8 cellular contexts compared by ENCODE assay signal in genomic region chr19:39409886-39410619, GRCh38. TPM values are rescaled to one million over a fixed set of nuclear protein-coding genes. Genes with fewer than 3 reads are reported as not detected.
DNase-seq lines count a peak whose midpoint lies in the region; TF ChIP-seq lines count a peak whose summit lies in the region.

No MANE protein-coding gene starts in this region.

- no peaks in the 10 kb centered on the region for H3K9me3 ChIP-seq in mucosa of rectum (ENCODE audit: control insufficient read depth in 2 of 2, low read length in 2 of 2)
- H3K9me3 ChIP-seq in suprapubic skin: no peaks in the 10 kb centered on the region

- H3K4me1 ChIP-seq in mucosa of rectum (ENCODE audit: control insufficient read depth in 2 of 2, insufficient read depth in 2 of 2, low read length in 2 of 2) (peaks cover 36 to 42% of the 10 kb centered on the region in 2 donors), suprapubic skin (peaks cover 55% of the 10 kb centered on the region)

- peak; percentile 28 for TF ChIP-seq POLR2A in suprapubic skin (IDR thresholded peaks at IDR 0.05)

- H3K27me3 ChIP-seq in mucosa of rectum (ENCODE audit: control insufficient read depth in 2 of 2, insufficient read depth in 2 of 2, low read length in 2 of 2) (peaks cover 2 to 7% of the 10 kb centered on the region in 2 donors), suprapubic skin (no peaks in the 10 kb centered on the region)

- H3K4me3 ChIP-seq in epithelial cell of esophagus (ENCODE audit: low read length) (peak overlapping the region; percentile 41), mucosa of rectum (ENCODE audit: low read length in 2 of 2) (peak overlapping the region; percentile 73 to 83), suprapubic skin (peak overlapping the region; percentile 93)

- no peak for TF ChIP-seq EP300 in suprapubic skin (IDR thresholded peaks at IDR 0.05)

- H3K36me3 ChIP-seq in mucosa of rectum (ENCODE audit: control insufficient read depth in 2 of 2, insufficient read depth in 2 of 2, low read length in 2 of 2) (peaks cover 12 to 18% of the 10 kb centered on the region in 2 donors), suprapubic skin (peaks cover 22% of the 10 kb centered on the region)

- peak overlapping the region; percentile 98 for H3K9ac ChIP-seq in mucosa of rectum (ENCODE audit: low read depth in 1 of 2, low read length in 2 of 2)

- DNase-seq in NCI-H510A (lab: John Stamatoyannopoulos, UW) (peak; percentile 22), NCI-H510A treated with DMSO at 0.1 percent for 48 hours (lab: John Stamatoyannopoulos, UW) (no peak), NCI-H2227 treated with DMSO at 0.1 percent for 48 hours (lab: John Stamatoyannopoulos, UW) (peak; percentile 83), epithelial cell of esophagus (ENCODE audit: low read depth) (no peak), suprapubic skin (ENCODE audit: low spot score in 2 of 2) (peak; percentile 91 to 92), HEK293T (ENCODE audit: extremely low spot score) (no peak)
- peak; percentile 83 for DNase-seq in activated CD8-positive, alpha-beta memory T cell treated with anti-CD3 and anti-CD28 coated beads for 24 hours

- TF ChIP-seq CTCF in epithelial cell of esophagus (IDR thresholded peaks at IDR 0.05; ENCODE audit: insufficient read depth, low read depth, low read length, missing control alignments) (no peak), suprapubic skin (IDR thresholded peaks at IDR 0.05) (no peak)

- H3K27ac ChIP-seq in mucosa of rectum (ENCODE audit: low read depth in 2 of 2, low read length in 2 of 2) (peak overlapping the region; percentile 97 to 100), suprapubic skin (peak overlapping the region; percentile 100)

- WGBS in suprapubic skin: 1% methylated on average over 26 of the region's 39 CpGs

- CTCF ChIA-PET in HEK293T (lab: Yijun Ruan, JAX): no interaction called here

- POLR2A ChIA-PET in HEK293T (lab: Yijun Ruan, JAX): interaction anchor here (10.0 kb wide), 1 partner anchor 26 kb away, joined by 54 read pairs; the partner anchor contains the start of gene RPS16

TF ChIP-seq in HEK293T, 16 proteins besides CTCF, POLR2A, EP300 and RAD21:
- TF ChIP-seq NFRKB (IDR thresholded peaks at IDR 0.05): no peak
- TF ChIP-seq FOXK2 (IDR thresholded peaks at IDR 0.05): no peak
- no peak for TF ChIP-seq ELF4 (IDR thresholded peaks at IDR 0.05)
- TF ChIP-seq ARNT (IDR thresholded peaks at IDR 0.05): no peak
- TF ChIP-seq HDGF (IDR thresholded peaks at IDR 0.05; ENCODE audit: borderline replicate concordance): no peak
- no peak for TF ChIP-seq FOXM1 (IDR thresholded peaks at IDR 0.05; ENCODE audit: borderline replicate concordance)
- no peak for TF ChIP-seq SP1 (IDR thresholded peaks at IDR 0.05)
- TF ChIP-seq ZNF384 (IDR thresholded peaks at IDR 0.05): no peak
- no peak for TF ChIP-seq LEF1 (IDR thresholded peaks at IDR 0.05; ENCODE audit: borderline replicate concordance)
- TF ChIP-seq CTBP1 (IDR thresholded peaks at IDR 0.05; ENCODE audit: borderline replicate concordance): no peak
- TF ChIP-seq BHLHE40 (IDR thresholded peaks at IDR 0.05; ENCODE audit: borderline replicate concordance): no peak
- no peak; the same call in 1 of the 2 replicates for TF ChIP-seq L3MBTL2 (conservative IDR thresholded peaks at IDR 0.05)
- no peak for TF ChIP-seq SUZ12 (IDR thresholded peaks at IDR 0.05)

RNA-seq across cellular contexts. Expression of gene PLEKHG2, which starts 2.4 kb away (rescaled TPM):
- total RNA-seq in suprapubic skin: 10 to 100 TPM in 1 of 4 donors, 1 to 10 TPM in 3; 6.4 to 29.9 (median 7.7) TPM

RNA-seq across cellular contexts. Expression of gene ZFP36, which starts 3.4 kb away (rescaled TPM):
- 100 to 1,000 TPM; 426 to 850 (median 540) TPM for total RNA-seq in suprapubic skin

RNA-seq across cellular contexts. Expression of gene MED29, which starts 18.9 kb away (rescaled TPM):
- total RNA-seq in suprapubic skin: 10 to 100 TPM; 36.3 to 57.8 (median 48.0) TPM

RNA-seq across cellular contexts. Expression of gene PAF1, which starts 19.1 kb away (rescaled TPM):
- total RNA-seq in suprapubic skin: 10 to 100 TPM; 24.8 to 42.4 (median 35.4) TPM

RNA-seq across cellular contexts. Expression of gene RPS16, which starts 25.7 kb away (rescaled TPM):
- total RNA-seq in suprapubic skin: 1,000 to 10,000 TPM; 1,096 to 2,035 (median 1,787) TPM

Comparison
In these comparisons a context has a peak if more than half of its experiments do, and no peak if none do; other contexts are left out.
1. DNase-seq: peak in NCI-H510A (single experiment), NCI-H2227 treated with DMSO at 0.1 percent for 48 hours (single experiment), activated CD8-positive, alpha-beta memory T cell treated with anti-CD3 and anti-CD28 coated beads for 24 hours (single experiment) and suprapubic skin (2 of 2); none in NCI-H510A treated with DMSO at 0.1 percent for 48 hours (single experiment), epithelial cell of esophagus (single experiment) and HEK293T (single experiment).
2. H3K4me3 ChIP-seq: peak in every context shown above with its lines; median percentile 93 in suprapubic skin; 78 in mucosa of rectum; 41 in epithelial cell of esophagus.